Comparison of ENCODE assay signal across 8 cellular contexts in the genomic region with DNA sequence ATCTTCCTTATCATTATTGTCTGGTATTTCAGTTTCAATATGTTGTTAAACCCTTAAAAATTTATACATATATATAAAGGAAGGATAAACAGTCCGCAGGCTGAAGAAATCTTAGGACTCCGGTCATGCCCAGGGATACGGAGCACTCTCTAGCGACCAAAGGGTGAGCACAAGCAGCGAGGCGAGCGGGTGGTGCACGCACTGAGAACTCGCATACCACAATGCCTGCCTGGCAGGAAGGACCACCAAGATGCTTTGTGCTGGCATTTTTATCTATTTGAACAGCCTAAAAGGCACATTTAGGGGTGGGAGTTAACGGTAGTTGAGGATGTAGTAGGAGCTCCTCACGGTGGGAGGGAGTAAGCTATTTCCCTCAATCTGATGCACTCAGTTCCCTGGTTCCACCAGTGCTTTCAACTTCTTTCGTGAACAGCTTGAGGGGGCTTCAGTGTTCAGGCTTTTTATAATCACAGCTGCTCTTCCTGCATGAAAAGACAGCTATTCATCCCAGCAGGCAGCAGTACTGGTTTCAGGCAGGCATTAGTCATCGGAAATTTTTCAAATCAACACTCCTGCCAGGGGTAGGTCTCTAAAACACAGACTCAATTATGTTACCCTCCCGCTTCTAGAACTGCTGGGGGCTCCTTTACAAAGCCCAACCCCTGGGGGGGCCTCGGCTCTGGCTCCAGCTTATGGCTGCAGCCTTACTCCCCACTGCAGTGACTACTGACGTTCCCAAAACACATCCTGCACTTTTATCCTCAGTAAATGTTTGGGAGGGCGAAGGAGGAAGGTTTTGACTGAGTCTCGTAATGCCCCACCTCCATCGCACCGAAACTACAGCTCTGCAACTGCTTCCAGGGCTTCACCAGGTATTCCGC. TPM values are rescaled to one million over a fixed set of nuclear protein-coding genes. Genes with fewer than 3 reads are reported as not detected.
DNase-seq lines count a peak whose midpoint lies in the region; ATAC-seq and TF ChIP-seq lines count a peak whose summit lies in the region.

No MANE protein-coding gene starts in this region.

- H3K4me3 ChIP-seq in WI38 (ENCODE audit: low read depth, low read length) (peak overlapping the region; percentile 36), foreskin fibroblast (ENCODE audit: low read depth in 1 of 2, low read length in 2 of 2) (no peak overlapping the region)

- in situ Hi-C loops in G401 (cut with HindIII; ENCODE audit: low sequenced_read_pairs): no loop called here

- intact Hi-C loops in posterior cingulate gyrus (cut with DNase I): no loop called here

- DNase-seq in G401 (ENCODE audit: low spot score) (peak; percentile 24), foreskin fibroblast (peak; percentile 46 to 68), posterior cingulate gyrus (peak in 8 of 10 donors; percentile 30 to 92 (median 62)), SW 1271 (lab: John Stamatoyannopoulos, UW) (no peak), ecto neural progenitor cell (ENCODE audit: low spot score) (no peak)
- DNase-seq in effector CD8-positive, alpha-beta T cell (lab: John Stamatoyannopoulos, UW): no peak

- no peak for ATAC-seq in HG03139 (IDR thresholded peaks at IDR 0.05; ENCODE audit: unreplicated experiment)

- no peak for TF ChIP-seq CTCF in WI38 (IDR thresholded peaks at IDR 0.05; ENCODE audit: low read depth, low read length)
- no peak for TF ChIP-seq CTCF in foreskin fibroblast (IDR thresholded peaks at IDR 0.05; ENCODE audit: low read depth, low read length)

RNA-seq across cellular contexts. Expression of a gene that starts 6.0 kb away (rescaled TPM):
- total RNA-seq in G401 (2014; rRNA removed; shearing (Covaris generic)): 11.1 and 14.7 TPM in 2 replicates

RNA-seq across cellular contexts. Expression of a gene that starts 31.7 kb away (rescaled TPM):
- total RNA-seq in G401 (2014; rRNA removed; shearing (Covaris generic)): not detected in 2 replicates

RNA-seq across cellular contexts. Expression of a gene that starts 40.5 kb away (rescaled TPM):
- total RNA-seq in G401 (2014; rRNA removed; shearing (Covaris generic)): 39.0 and 44.6 TPM in 2 replicates

RNA-seq across cellular contexts. Expression of a gene that starts 55.0 kb away (rescaled TPM):
- total RNA-seq in G401 (2014; rRNA removed; shearing (Covaris generic)): not detected in 2 replicates

Comparison
In these comparisons a context has a peak if more than half of its experiments do, and no peak if none do; other contexts are left out.
1. DNase-seq: peak in G401 (single experiment), foreskin fibroblast (2 of 2) and posterior cingulate gyrus (8 of 10); none in SW 1271 (0 of 2), effector CD8-positive, alpha-beta T cell (single experiment) and ecto neural progenitor cell (single experiment).